8 cellular contexts compared by ENCODE assay signal in genomic region chr3:25663324-25664065, GRCh38. TPM values are rescaled to one million over a fixed set of nuclear protein-coding genes. Genes with fewer than 3 reads are reported as not detected.
DNase-seq lines count a peak whose midpoint lies in the region; ATAC-seq, FAIRE-seq and TF ChIP-seq lines count a peak whose summit lies in the region.

No MANE protein-coding gene starts in this region.

- POLR2A ChIA-PET in CD8-positive, alpha-beta T cell (lab: Charles Lee) = interaction anchor here (0.6 to 1.2 kb wide), 3 partner anchors 14 to 120 kb away, joined by 3 to 7 read pairs (median 4); partner anchors contain the start of gene NGLY1
- POLR2A ChIA-PET in activated naive CD8-positive, alpha-beta T cell treated with anti-CD3 and anti-CD28 coated beads, Interleukin-2, amount 10 ng/mL, durations not matched to agents 7 days and 5 days (lab: Charles Lee) = interaction anchor here (0.8 to 1.5 kb wide), 4 partner anchors 120 to 238 kb away, joined by 3 to 11 read pairs (median 4); partner anchors contain the start of genes NGLY1 and OXSM

- FAIRE-seq in GM19239 (lab: Jason Lieb, UNC) = peak; percentile 86

- no peak for TF ChIP-seq POLR2A in sigmoid colon (IDR thresholded peaks at IDR 0.05)

- H3K4me3 ChIP-seq in CD8-positive, alpha-beta T cell (ENCODE audit: low read depth, low read length) = peak overlapping the region; percentile 69
- H3K4me3 ChIP-seq in iPS DF 6.9 (ENCODE audit: low read length) = peak overlapping the region; percentile 63; the same call in 1 of the 2 replicates
- peak overlapping the region; percentile 78 to 92 (median 82) for H3K4me3 ChIP-seq in sigmoid colon

- H3K4me1 Mint-ChIP-seq in CD8-positive, alpha-beta T cell (ENCODE audit: low read depth) = peaks cover 63% of the 10 kb centered on the region
- H3K4me1 Mint-ChIP-seq in activated naive CD8-positive, alpha-beta T cell treated with anti-CD3 and anti-CD28 coated beads, Interleukin-2, amount 10 ng/mL, durations not matched to agents 7 days and 5 days = peaks cover 37% of the 10 kb centered on the region

- no peaks in the 10 kb centered on the region for H3K27me3 Mint-ChIP-seq in CD8-positive, alpha-beta T cell (ENCODE audit: low read depth)
- H3K27me3 Mint-ChIP-seq in activated naive CD8-positive, alpha-beta T cell treated with anti-CD3 and anti-CD28 coated beads, Interleukin-2, amount 10 ng/mL, durations not matched to agents 7 days and 5 days = no peaks in the 10 kb centered on the region

- intact Hi-C loops in CD8-positive, alpha-beta T cell (cut with DNase I, micrococcal nuclease) = loop anchor here (1.0 to 10.0 kb wide), 6 partner anchors 8 to 1749 kb away; partner anchors contain the start of genes NGLY1 (in 2 of the 2), NKIRAS1 (in 1 of the 2) and RPL15 (in 1 of the 2)
- intact Hi-C loops in sigmoid colon (cut with DNase I) = loop anchor here (2.0 to 10.0 kb wide), 2 partner anchors 119 to 239 kb away; partner anchors contain the start of genes NGLY1 and RARB

- H3K36me3 Mint-ChIP-seq in CD8-positive, alpha-beta T cell = peaks cover 18% of the 10 kb centered on the region
- peaks cover 11% of the 10 kb centered on the region for H3K36me3 Mint-ChIP-seq in activated naive CD8-positive, alpha-beta T cell treated with anti-CD3 and anti-CD28 coated beads, Interleukin-2, amount 10 ng/mL, durations not matched to agents 7 days and 5 days

- peak overlapping the region; percentile 98 for H3K27ac Mint-ChIP-seq in CD8-positive, alpha-beta T cell
- peak overlapping the region; percentile 92 for H3K27ac Mint-ChIP-seq in activated naive CD8-positive, alpha-beta T cell treated with anti-CD3 and anti-CD28 coated beads, Interleukin-2, amount 10 ng/mL, durations not matched to agents 7 days and 5 days

- DNase-seq in CD8-positive, alpha-beta T cell = peak in 4 of 7 experiments; percentile 9 to 41 (median 20)
- DNase-seq in GM19239 (ENCODE audit: insufficient read length, low spot score) (no peak), NOMO-1 treated with dmso at 0.1 percent for 144 hours (lab: John Stamatoyannopoulos, UW; ENCODE audit: unreplicated experiment) (peak; percentile 6), iPS DF 6.9 (ENCODE audit: low read depth, low spot score) (no peak), sigmoid colon (no peak), NCI-H1694 (lab: John Stamatoyannopoulos, UW) (no peak)
- peak; percentile 33 for DNase-seq in activated naive CD8-positive, alpha-beta T cell treated with anti-CD3 and anti-CD28 coated beads, Interleukin-2, amount 10 ng/mL, durations not matched to agents 7 days and 5 days

- peak overlapping the region; percentile 86 for H3K27ac ChIP-seq in CD8-positive, alpha-beta T cell (ENCODE audit: low read depth, low read length)
- H3K27ac ChIP-seq in iPS DF 6.9 (ENCODE audit: low read length) (no peak overlapping the region), sigmoid colon (peak overlapping the region; percentile 95 to 98 (median 96))

- peak overlapping the region; percentile 98 for H3K4me3 Mint-ChIP-seq in CD8-positive, alpha-beta T cell
- H3K4me3 Mint-ChIP-seq in activated naive CD8-positive, alpha-beta T cell treated with anti-CD3 and anti-CD28 coated beads, Interleukin-2, amount 10 ng/mL, durations not matched to agents 7 days and 5 days = peak overlapping the region; percentile 94

- H3K9me3 ChIP-seq in CD8-positive, alpha-beta T cell (ENCODE audit: low read length) = no peaks in the 10 kb centered on the region
- H3K9me3 ChIP-seq in iPS DF 6.9 (ENCODE audit: control insufficient read depth, insufficient read depth, low read length) = no peaks in the 10 kb centered on the region
- H3K9me3 ChIP-seq in sigmoid colon = no peaks in the 10 kb centered on the region

- no CpG with 5 or more reads among the region's 24 CpGs for WGBS in iPS DF 6.9 (ENCODE audit: insufficient coverage, insufficient read length)
- 0% methylated on average over 24 of the region's 24 CpGs for WGBS in sigmoid colon, 2 donors

- H3K9me3 Mint-ChIP-seq in CD8-positive, alpha-beta T cell = no peaks in the 10 kb centered on the region
- no peaks in the 10 kb centered on the region for H3K9me3 Mint-ChIP-seq in activated naive CD8-positive, alpha-beta T cell treated with anti-CD3 and anti-CD28 coated beads, Interleukin-2, amount 10 ng/mL, durations not matched to agents 7 days and 5 days

- no peaks in the 10 kb centered on the region for H3K36me3 ChIP-seq in CD8-positive, alpha-beta T cell (ENCODE audit: insufficient read depth, low read length)
- H3K36me3 ChIP-seq in iPS DF 6.9 (ENCODE audit: control insufficient read depth, insufficient read depth, low read length) (no peaks in the 10 kb centered on the region), sigmoid colon (no peaks in the 10 kb centered on the region)

- no peaks in the 10 kb centered on the region for H3K27me3 ChIP-seq in CD8-positive, alpha-beta T cell (ENCODE audit: insufficient read depth, low read length)
- H3K27me3 ChIP-seq in iPS DF 6.9 (ENCODE audit: control insufficient read depth, insufficient read depth, low read length) = no peaks in the 10 kb centered on the region
- H3K27me3 ChIP-seq in sigmoid colon = no peaks in the 10 kb centered on the region

- no peak for TF ChIP-seq CTCF in CD8-positive, alpha-beta T cell (IDR thresholded peaks at IDR 0.05)
- no peak for TF ChIP-seq CTCF in sigmoid colon (IDR thresholded peaks at IDR 0.05)

- H3K4me1 ChIP-seq in CD8-positive, alpha-beta T cell (ENCODE audit: insufficient read depth, low read length) = peaks cover 50% of the 10 kb centered on the region
- H3K4me1 ChIP-seq in iPS DF 6.9 (ENCODE audit: control insufficient read depth, insufficient read depth, low read length) (no peaks in the 10 kb centered on the region; the same call in 1 of the 2 replicates), sigmoid colon (peaks cover 0 to 55% (median 45%) of the 10 kb centered on the region in 4 donors)

- peak; percentile 19 for ATAC-seq in CD8-positive, alpha-beta T cell
- peak; percentile 28 for ATAC-seq in HG03342 (IDR thresholded peaks at IDR 0.05; ENCODE audit: unreplicated experiment)
- peak; percentile 14 for ATAC-seq in activated naive CD8-positive, alpha-beta T cell treated with anti-CD3 and anti-CD28 coated beads, Interleukin-2, amount 10 ng/mL, durations not matched to agents 7 days and 5 days (ENCODE audit: low read depth)

- CTCF ChIA-PET in CD8-positive, alpha-beta T cell (lab: Charles Lee) = interaction anchor here (1.2 kb wide), 1 partner anchor 16 kb away, joined by 5 read pairs; no protein-coding TSS in a partner anchor

- TF ChIP-seq EP300 in sigmoid colon (IDR thresholded peaks at IDR 0.05) = no peak

RNA-seq across cellular contexts. Expression of gene TOP2B, which starts 1.2 kb away (rescaled TPM):
- 10 to 100 TPM; 71.8 to 74.7 TPM for total RNA-seq in CD8-positive, alpha-beta T cell
- total RNA-seq in activated naive CD8-positive, alpha-beta T cell treated with anti-CD3 and anti-CD28 coated beads, Interleukin-2, amount 10 ng/mL, durations not matched to agents 7 days and 5 days = 100 to 1,000 TPM; 139 to 143 TPM
- total RNA-seq in sigmoid colon = 100 to 1,000 TPM in 3 of 4 donors, 10 to 100 TPM in 1; 89.5 to 122 (median 111) TPM
- polyA plus RNA-seq in sigmoid colon = 10 to 100 TPM; 28.2 to 56.4 (median 33.6) TPM

Comparison
In these comparisons a context has a peak if more than half of its experiments do, and no peak if none do; other contexts are left out.
1. DNase-seq: peak in CD8-positive, alpha-beta T cell (4 of 7), NOMO-1 treated with dmso at 0.1 percent for 144 hours (single experiment) and activated naive CD8-positive, alpha-beta T cell treated with anti-CD3 and anti-CD28 coated beads, Interleukin-2, amount 10 ng/mL, durations not matched to agents 7 days and 5 days (single experiment); none in GM19239 (single experiment), iPS DF 6.9 (single experiment), sigmoid colon (single experiment) and NCI-H1694 (single experiment).
2. Peak in every context shown above with its lines, with median percentiles within 50 percentile points of each other: ATAC-seq and H3K4me3 ChIP-seq.